ENCODE assay signal across 8 cellular contexts in the genomic region with DNA sequence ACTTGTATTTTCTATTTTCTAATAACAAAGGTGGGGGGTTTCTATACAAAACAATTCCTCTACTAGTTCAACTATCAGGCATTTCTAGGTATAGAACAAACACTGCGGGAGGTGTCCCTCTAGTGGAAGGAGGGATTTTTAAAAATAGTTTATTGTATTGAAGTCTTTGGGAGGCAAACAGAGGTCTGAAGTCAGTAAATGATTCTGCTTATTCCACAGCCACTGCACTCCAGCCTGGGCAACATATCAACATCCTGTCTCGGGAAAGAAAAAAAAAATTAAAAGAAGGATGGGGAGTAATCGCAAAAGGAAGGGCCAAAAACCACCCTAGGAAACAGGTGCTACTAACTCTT. TPM values are rescaled to one million over a fixed set of nuclear protein-coding genes. Genes with fewer than 3 reads are reported as not detected.
DNase-seq lines count a peak whose midpoint lies in the region; ATAC-seq and TF ChIP-seq lines count a peak whose summit lies in the region.

No MANE protein-coding gene starts in this region.

- peak overlapping the region; percentile 67 for H3K27ac ChIP-seq in neutrophil

- DNase-seq in DMS153 treated with DMSO at 0.1 percent for 48 hours (lab: John Stamatoyannopoulos, UW; ENCODE audit: unreplicated experiment) (peak; percentile 65), DMS153 (lab: John Stamatoyannopoulos, UW) (no peak), NCI-H1694 (lab: John Stamatoyannopoulos, UW) (peak; percentile 39), activated B cell treated with CpG ODN at 0.5 μM for 24 hours (no peak), fibroblast of the aortic adventitia (ENCODE audit: low read depth) (peak; percentile 67)

- no peak for TF ChIP-seq CTCF in activated B cell treated with CpG ODN at 0.5 μM for 24 hours (IDR thresholded peaks at IDR 0.05)
- peak; percentile 50 for TF ChIP-seq CTCF in fibroblast of the aortic adventitia (IDR thresholded peaks at IDR 0.05; ENCODE audit: insufficient read depth, low read length)
- TF ChIP-seq CTCF in neutrophil (IDR thresholded peaks at IDR 0.05), result no peak

- H3K36me3 ChIP-seq in neutrophil, result no peaks in the 10 kb centered on the region

- peaks cover 14% of the 10 kb centered on the region for H3K36me3 Mint-ChIP-seq in activated B cell treated with CpG ODN at 0.5 μM for 24 hours (ENCODE audit: low read depth)

- peaks cover 25% of the 10 kb centered on the region for H3K4me1 Mint-ChIP-seq in activated B cell treated with CpG ODN at 0.5 μM for 24 hours

- H3K4me3 ChIP-seq in fibroblast of the aortic adventitia (ENCODE audit: low read depth, low read length) (peak overlapping the region; percentile 23), neutrophil (ENCODE audit: low read depth in 1 of 2, low read length in 1 of 2) (peak overlapping the region; percentile 63 to 75)

- H3K27me3 ChIP-seq in neutrophil, result peaks cover 26% of the 10 kb centered on the region

- H3K27ac Mint-ChIP-seq in activated B cell treated with CpG ODN at 0.5 μM for 24 hours, result peak overlapping the region; percentile 26

- peak overlapping the region; percentile 92 for H3K4me3 Mint-ChIP-seq in activated B cell treated with CpG ODN at 0.5 μM for 24 hours

- intact Hi-C loops in activated B cell treated with CpG ODN at 0.5 μM for 24 hours (cut with micrococcal nuclease), result loop anchor here (1.0 to 2.0 kb wide), 2 partner anchors 151 to 366 kb away; a partner anchor contains a TSS

- CTCF ChIA-PET in activated B cell treated with CpG ODN at 0.5 μM for 24 hours (lab: Charles Lee), result interaction anchor here (0.7 to 1.4 kb wide), 11 partner anchors 12 to 1824 kb away, joined by 3 to 8 read pairs (median 4); no protein-coding TSS in a partner anchor

- H3K9me3 Mint-ChIP-seq in activated B cell treated with CpG ODN at 0.5 μM for 24 hours, result no peaks in the 10 kb centered on the region

- POLR2A ChIA-PET in activated B cell treated with CpG ODN at 0.5 μM for 24 hours (lab: Charles Lee), result interaction anchor here (0.8 to 1.4 kb wide), 6 partner anchors 14 to 713 kb away, joined by 3 to 18 read pairs (median 3); a partner anchor contains a TSS

- H3K4me1 ChIP-seq in neutrophil (ENCODE audit: control insufficient read depth in 1 of 2, insufficient read depth in 1 of 2, low read depth in 1 of 2, low read length in 1 of 2), result peaks cover 12 to 13% of the 10 kb centered on the region in 2 experiments

- no peak for ATAC-seq in activated B cell treated with CpG ODN at 0.5 μM for 24 hours (ENCODE audit: low read depth)
- ATAC-seq in HG02970 (IDR thresholded peaks at IDR 0.05; ENCODE audit: low FRiP score, unreplicated experiment), result no peak
- ATAC-seq in GM18858 (IDR thresholded peaks at IDR 0.05; ENCODE audit: unreplicated experiment), result no peak

- peaks cover 3% of the 10 kb centered on the region for H3K27me3 Mint-ChIP-seq in activated B cell treated with CpG ODN at 0.5 μM for 24 hours

- no peaks in the 10 kb centered on the region for H3K9me3 ChIP-seq in neutrophil

RNA-seq across cellular contexts. Expression of a gene that starts 0.6 kb away (rescaled TPM):
- total RNA-seq in activated B cell treated with CpG ODN at 0.5 μM for 24 hours (10.2 and 10.7 TPM in 2 replicates), fibroblast of the aortic adventitia (ENCODE audit: low replicate concordance) (16.4 and 43.0 TPM in 2 replicates)

Comparison
In these comparisons a context has a peak if more than half of its experiments do, and no peak if none do; other contexts are left out.
1. DNase-seq: peak in DMS153 treated with DMSO at 0.1 percent for 48 hours (single experiment), NCI-H1694 (single experiment) and fibroblast of the aortic adventitia (single experiment); none in DMS153 (single experiment) and activated B cell treated with CpG ODN at 0.5 μM for 24 hours (single experiment).